ENCODE assay signal across 8 cellular contexts in genomic region chr4:154622598-154622997, GRCh38. TPM values are rescaled to one million over a fixed set of nuclear protein-coding genes. Genes with fewer than 3 reads are reported as not detected.
DNase-seq lines count a peak whose midpoint lies in the region; ATAC-seq, FAIRE-seq and TF ChIP-seq lines count a peak whose summit lies in the region.

No MANE protein-coding gene starts in this region.

- TF ChIP-seq POLR2A in A549 (IDR thresholded peaks at IDR 0.05; ENCODE audit: low read length), result no peak
- no peak for TF ChIP-seq POLR2A in lower leg skin (IDR thresholded peaks at IDR 0.05)

- POLR2A ChIA-PET in A549 (lab: Yijun Ruan, JAX), result interaction anchor here (0.7 kb wide), 1 partner anchor 11 kb away, joined by 6 read pairs; no protein-coding TSS in a partner anchor

- H4K20me1 ChIP-seq in DOHH2 (ENCODE audit: control insufficient read depth, insufficient read depth, low read depth, low read length) (no peaks in the 10 kb centered on the region), GM23338 (replicated peaks; ENCODE audit: insufficient read depth) (no peaks in the 10 kb centered on the region)

- no peak overlapping the region for H3K27ac Mint-ChIP-seq in GM23338

- FAIRE-seq in A549 (lab: Jason Lieb, UNC), result no peak

- H3K9me3 ChIP-seq in A549 (no peaks in the 10 kb centered on the region), DOHH2 (ENCODE audit: control insufficient read depth, insufficient read depth, low read length) (no peaks in the 10 kb centered on the region)

- no peaks in the 10 kb centered on the region for H3F3A ChIP-seq in DOHH2 (ENCODE audit: control insufficient read depth, insufficient read depth)
- no peaks in the 10 kb centered on the region for H3F3A ChIP-seq in GM23338 (replicated peaks; ENCODE audit: low read depth)

- H3K4me2 ChIP-seq in A549, result 0 out of 3 replicates have a peak overlapping the region, but pooled peaks have one; percentile 9
- H3K4me2 ChIP-seq in DOHH2 (ENCODE audit: low read length), result no peak overlapping the region
- no peak overlapping the region for H3K4me2 ChIP-seq in GM23338

- TF ChIP-seq CTCF in A549 (IDR thresholded peaks at IDR 0.05) (peak; percentile 80), DOHH2 (IDR thresholded peaks at IDR 0.05; ENCODE audit: low read depth, low read length, poor library complexity, severe bottlenecking) (peak; percentile 66), GM23338 (conservative IDR thresholded peaks at IDR 0.05; ENCODE audit: low read depth in 2 of 2) (peak; percentile 81 to 83), LNCaP clone FGC (IDR thresholded peaks at IDR 0.05; ENCODE audit: control insufficient read depth, extremely low read depth, insufficient read depth) (peak; percentile 64), lower leg skin (IDR thresholded peaks at IDR 0.05) (no peak)

- H3K27me3 Mint-ChIP-seq in GM23338 (ENCODE audit: insufficient read depth, low read depth, poor library complexity), result peaks cover 7% of the 10 kb centered on the region

- no peaks in the 10 kb centered on the region for H3K9me2 ChIP-seq in DOHH2 (replicated peaks; ENCODE audit: control insufficient read depth, low read length)
- H3K9me2 ChIP-seq in GM23338 (ENCODE audit: insufficient read depth), result no peaks in the 10 kb centered on the region

- ATAC-seq in A549 (peak; percentile 54 to 71; a peak in 3 of 6 replicates), GM23338 (peak; percentile 14; the same call in 2 of the 3 replicates), left lobe of liver (peak; percentile 45)

- H3K27ac ChIP-seq in A549, result peak overlapping the region in 1 of 2 experiments; percentile 37; a peak in 1 of 6 replicates
- no peak overlapping the region for H3K27ac ChIP-seq in DOHH2 (ENCODE audit: low read depth, low read length)
- no peak overlapping the region for H3K27ac ChIP-seq in GM23338 (ENCODE audit: low read depth)

- H3K4me3 Mint-ChIP-seq in GM23338, result no peak overlapping the region

- H3K27me3 ChIP-seq in DOHH2 (ENCODE audit: control insufficient read depth, low read length), result peaks cover 13% of the 10 kb centered on the region; the same call in 1 of the 2 replicates
- H3K27me3 ChIP-seq in GM23338 (ENCODE audit: insufficient read depth), result peaks cover 21% of the 10 kb centered on the region

- intact Hi-C loops in lower leg skin (cut with DNase I; ENCODE audit: low total_unique reads), result no loop called here

- no peak overlapping the region for H3K4me3 ChIP-seq in A549
- H3K4me3 ChIP-seq in DOHH2 (ENCODE audit: low read length), result no peak overlapping the region
- H3K4me3 ChIP-seq in GM23338, result no peak overlapping the region
- no peak overlapping the region for H3K4me3 ChIP-seq in LNCaP clone FGC (ENCODE audit: low read depth, low read length)
- no peak overlapping the region for H3K4me3 ChIP-seq in lower leg skin (ENCODE audit: low read depth, poor library complexity, severe bottlenecking)

- peak; percentile 86 to 91 for TF ChIP-seq RAD21 in A549 (conservative IDR thresholded peaks at IDR 0.05 in 1 of 2, IDR thresholded peaks at IDR 0.05 in 1 of 2)

- H3K36me3 Mint-ChIP-seq in GM23338 (ENCODE audit: low read depth), result no peaks in the 10 kb centered on the region

- no peaks in the 10 kb centered on the region for H3K79me2 ChIP-seq in DOHH2 (ENCODE audit: control insufficient read depth, low read length)
- no peaks in the 10 kb centered on the region for H3K79me2 ChIP-seq in GM23338 (replicated peaks; ENCODE audit: insufficient read depth)

- H3K4me1 Mint-ChIP-seq in GM23338, result peaks cover 12% of the 10 kb centered on the region; the same call in 2 of the 3 replicates

- no peak for TF ChIP-seq EP300 in A549 (IDR thresholded peaks at IDR 0.05)

- CTCF ChIA-PET in A549 (lab: Yijun Ruan, JAX), result interaction anchor here (0.7 to 12.2 kb wide), 13 partner anchors 10 to 98 kb away, joined by 3 to 214 read pairs (median 4); partner anchors contain the start of genes FGB, FGG and PLRG1

- H3K9me3 Mint-ChIP-seq in GM23338, result no peaks in the 10 kb centered on the region; the same call in 2 of the 3 replicates

- H3K4me1 ChIP-seq in A549 (peaks cover 29% of the 10 kb centered on the region), DOHH2 (ENCODE audit: control insufficient read depth, low read length) (no peaks in the 10 kb centered on the region), GM23338 (ENCODE audit: insufficient read depth) (peaks cover 18% of the 10 kb centered on the region)

- H3K36me3 ChIP-seq in DOHH2 (ENCODE audit: control insufficient read depth, low read length) (no peaks in the 10 kb centered on the region), GM23338 (ENCODE audit: insufficient read depth) (no peaks in the 10 kb centered on the region)

- H2AFZ ChIP-seq in GM23338, result no peak overlapping the region

- DNase-seq in A549 (ENCODE audit: low read depth in 1 of 2, low spot score in 1 of 2) (peak; percentile 42 to 63), GM23338 (ENCODE audit: low spot score) (peak; percentile 82), LNCaP clone FGC (ENCODE audit: low read depth) (no peak), astrocyte of the hippocampus (ENCODE audit: low read depth, low spot score) (peak; percentile 69), left lobe of liver (ENCODE audit: low spot score) (no peak), NK-92 (lab: John Stamatoyannopoulos, UW; ENCODE audit: unreplicated experiment) (no peak), lower leg skin (ENCODE audit: low spot score in 2 of 2) (no peak)

TF ChIP-seq in A549, 52 proteins besides CTCF, POLR2A, EP300 and RAD21:
- TF ChIP-seq RFX5 (IDR thresholded peaks at IDR 0.05) (no peak), SMC3 (IDR thresholded peaks at IDR 0.05) (peak; percentile 90)

RNA-seq across cellular contexts. Expression of gene FGG, which starts 10.1 kb away (rescaled TPM):
- polyA plus RNA-seq in A549 (2011; rRNA removed) (132 and 157 TPM in 2 replicates), A549 (2017; fragmentation: RNase III; extraction: RNeasy Plus Mini Kit Qiagen cat#74134 plus additional on column Dnase treatment) (3.2 to 4.8 TPM (median 4.3 TPM) in 3 replicates), GM23338 (2016; fragmentation: Nextera tagmentation; extraction: Ambion mirVana) (not detected in 2 replicates)
- 10.0 and 12.1 TPM in 2 replicates for polyA plus RNA-seq in A549 (2012; cell fraction: cytosol; rRNA removed)
- polyA plus RNA-seq in A549 (2012; cell fraction: nucleus; rRNA removed), result 4.1 and 4.3 TPM in 2 replicates
- 29.8 and 45.3 TPM in 2 replicates for polyA minus RNA-seq in A549 (2011; rRNA and poly(A)+ RNA removed)
- 0.27 TPM in 1 of 2 replicates, not detected in the other for total RNA-seq in GM23338 (2014; rRNA removed; shearing (Covaris generic))
- total RNA-seq in left lobe of liver (7,950 TPM), lower leg skin (not detected)

RNA-seq across cellular contexts. Expression of gene FGA, which starts 32.1 kb away (rescaled TPM):
- 130 and 166 TPM in 2 replicates for polyA plus RNA-seq in A549 (2011; rRNA removed)
- 12.8 and 13.4 TPM in 2 replicates for polyA plus RNA-seq in A549 (2012; cell fraction: cytosol; rRNA removed)
- polyA plus RNA-seq in A549 (2012; cell fraction: nucleus; rRNA removed), result 9.1 and 12.6 TPM in 2 replicates
- polyA plus RNA-seq in A549 (2017; fragmentation: RNase III; extraction: RNeasy Plus Mini Kit Qiagen cat#74134 plus additional on column Dnase treatment), result 6.6 to 10.2 TPM (median 9.0 TPM) in 3 replicates
- polyA minus RNA-seq in A549 (2011; rRNA and poly(A)+ RNA removed), result 40.9 and 57.5 TPM in 2 replicates
- total RNA-seq in GM23338 (2014; rRNA removed; shearing (Covaris generic)), result not detected in 2 replicates
- polyA plus RNA-seq in GM23338 (2016; fragmentation: Nextera tagmentation; extraction: Ambion mirVana), result not detected in 2 replicates
- total RNA-seq in left lobe of liver, result 15,070 TPM
- not detected for total RNA-seq in lower leg skin

RNA-seq across cellular contexts. Expression of gene FGB, which starts 59.8 kb away (rescaled TPM):
- polyA plus RNA-seq in A549 (2011; rRNA removed) (169 and 198 TPM in 2 replicates), A549 (2017; fragmentation: RNase III; extraction: RNeasy Plus Mini Kit Qiagen cat#74134 plus additional on column Dnase treatment) (7.6 to 13.8 TPM (median 7.8 TPM) in 3 replicates), GM23338 (2016; fragmentation: Nextera tagmentation; extraction: Ambion mirVana) (not detected in 2 replicates)
- polyA plus RNA-seq in A549 (2012; cell fraction: cytosol; rRNA removed), result 16.9 and 23.8 TPM in 2 replicates
- 16.8 and 20.0 TPM in 2 replicates for polyA plus RNA-seq in A549 (2012; cell fraction: nucleus; rRNA removed)
- 60.1 and 77.9 TPM in 2 replicates for polyA minus RNA-seq in A549 (2011; rRNA and poly(A)+ RNA removed)
- total RNA-seq in GM23338 (2014; rRNA removed; shearing (Covaris generic)), result not detected in 2 replicates
- total RNA-seq in left lobe of liver (9,039 TPM), lower leg skin (not detected)

Comparison
In these comparisons a context has a peak if more than half of its experiments do, and no peak if none do; other contexts are left out.
1. DNase-seq: peak in A549 (2 of 2), GM23338 (single experiment) and astrocyte of the hippocampus (single experiment); none in LNCaP clone FGC (single experiment), left lobe of liver (single experiment), NK-92 (single experiment) and lower leg skin (0 of 2).
2. CTCF ChIP-seq: peak in A549 (single experiment), DOHH2 (single experiment), GM23338 (2 of 2) and LNCaP clone FGC (single experiment); none in lower leg skin (0 of 3).
3. RNA of gene FGG, which starts 10.1 kb away (total RNA-seq): 7,950 TPM in left lobe of liver (single experiment); 0.27 TPM in GM23338 and not detected in lower leg skin; every median in the first group is over 1,000 times any median in the second.
4. RNA of gene FGA, which starts 32.1 kb away (total RNA-seq): 15,070 TPM in left lobe of liver (single experiment); not detected in GM23338 and not detected in lower leg skin; every median in the first group is over 1,000 times any median in the second.
5. RNA of gene FGB, which starts 59.8 kb away (total RNA-seq): 9,039 TPM in left lobe of liver (single experiment); not detected in GM23338 and not detected in lower leg skin; every median in the first group is over 1,000 times any median in the second.
6. Peak in every context shown above with its lines, with median percentiles within 50 percentile points of each other: ATAC-seq.